In genomic region chr14:21103165-21103709, GRCh38 we compare ENCODE assay signal across 8 cellular contexts. TPM values are rescaled to one million over a fixed set of nuclear protein-coding genes. Genes with fewer than 3 reads are reported as not detected.
DNase-seq lines count a peak whose midpoint lies in the region; ATAC-seq and TF ChIP-seq lines count a peak whose summit lies in the region.

No MANE protein-coding gene starts in this region.

- POLR2A ChIA-PET in AG04450 (lab: Yijun Ruan, JAX), result interaction anchor here (1.1 to 2.4 kb wide), 5 partner anchors 14 to 88 kb away, joined by 3 to 24 read pairs (median 7); partner anchors contain the start of gene ARHGEF40
- POLR2A ChIA-PET in HEK293T (lab: Yijun Ruan, JAX), result interaction anchor here (1.1 to 6.3 kb wide), 9 partner anchors 8 to 114 kb away, joined by 3 to 72 read pairs (median 14); partner anchors contain the start of gene ARHGEF40

- no peaks in the 10 kb centered on the region for H3K9me3 Mint-ChIP-seq in mesothelial cell of epicardium

- H3K4me3 Mint-ChIP-seq in mesothelial cell of epicardium, result peak overlapping the region; percentile 84

- H3K27ac ChIP-seq in AG04450 (ENCODE audit: low read depth, low read length), result peak overlapping the region; percentile 98

- peak overlapping the region; percentile 95 for H3K27ac Mint-ChIP-seq in mesothelial cell of epicardium

- no peaks in the 10 kb centered on the region; the same call in 1 of the 2 replicates for H3K9me3 ChIP-seq in AG04450 (ENCODE audit: control insufficient read depth, insufficient read depth, low read length)

- H3K4me1 Mint-ChIP-seq in mesothelial cell of epicardium, result peaks cover 59% of the 10 kb centered on the region

- TF ChIP-seq CTCF in AG04450 (IDR thresholded peaks at IDR 0.05; ENCODE audit: low read depth, low read length), result no peak
- TF ChIP-seq CTCF in astrocyte of the spinal cord (IDR thresholded peaks at IDR 0.05; ENCODE audit: low read depth, low read length), result no peak
- no peak for TF ChIP-seq CTCF in mesothelial cell of epicardium (IDR thresholded peaks at IDR 0.05; ENCODE audit: unreplicated experiment)

- in situ Hi-C loops in astrocyte of the spinal cord (cut with HindIII; ENCODE audit: low sequenced_read_pairs), result no loop called here

- H3K27me3 Mint-ChIP-seq in mesothelial cell of epicardium (ENCODE audit: low read depth), result no peaks in the 10 kb centered on the region

- CTCF ChIA-PET in AG04450 (lab: Charles Lee) (interaction anchor here (0.6 to 9.6 kb wide), 19 partner anchors 10 to 454 kb away, joined by 3 to 310 read pairs (median 11); partner anchors contain the start of genes ARHGEF40 and SLC39A2), HEK293T (lab: Yijun Ruan, JAX) (interaction anchor here (0.6 to 5.1 kb wide), 11 partner anchors 8 to 94 kb away, joined by 3 to 73 read pairs (median 5); partner anchors contain the start of gene ARHGEF40)

- DNase-seq in AG04450 (ENCODE audit: low read depth, low spot score), result no peak
- no peak for DNase-seq in HEK293T (ENCODE audit: extremely low spot score)
- DNase-seq in astrocyte of the spinal cord (ENCODE audit: low read depth, low spot score), result no peak
- DNase-seq in mesothelial cell of epicardium (ENCODE audit: low spot score in 2 of 2, unreplicated experiment in 2 of 2), result no peak
- DNase-seq in LoVo (ENCODE audit: low spot score), result no peak
- no peak for DNase-seq in NCI-H345 treated with DMSO at 0.1 percent for 48 hours (lab: John Stamatoyannopoulos, UW; ENCODE audit: unreplicated experiment)
- no peak for DNase-seq in H4 (ENCODE audit: low spot score)

- H3K27me3 ChIP-seq in AG04450 (ENCODE audit: control insufficient read depth, insufficient read depth, low read length), result peaks cover 9% of the 10 kb centered on the region

- H3K36me3 Mint-ChIP-seq in mesothelial cell of epicardium, result no peaks in the 10 kb centered on the region

- no peak for ATAC-seq in HG03460 (IDR thresholded peaks at IDR 0.05; ENCODE audit: unreplicated experiment)

- H3K4me3 ChIP-seq in AG04450 (ENCODE audit: low read depth, low read length) (peak overlapping the region; percentile 75), astrocyte of the spinal cord (ENCODE audit: low read depth, low read length) (peak overlapping the region; percentile 80)

TF ChIP-seq in HEK293T, 16 proteins besides CTCF, POLR2A, EP300 and RAD21:
- TF ChIP-seq HDGF (IDR thresholded peaks at IDR 0.05; ENCODE audit: borderline replicate concordance) (no peak), CTBP1 (IDR thresholded peaks at IDR 0.05; ENCODE audit: borderline replicate concordance) (0 out of 2 replicates have a peak, but pooled peaks have one; percentile 1), ZNF384 (IDR thresholded peaks at IDR 0.05) (no peak), L3MBTL2 (conservative IDR thresholded peaks at IDR 0.05) (0 out of 2 replicates have a peak, but pooled peaks have one; percentile 30)

RNA-seq across cellular contexts. Expression of gene TMEM253, which starts 2.4 kb away (rescaled TPM):
- 0.21 TPM in 2 replicates for polyA plus RNA-seq in AG04450 (2011; rRNA removed)
- not detected in 2 replicates for polyA minus RNA-seq in AG04450 (2011; rRNA and poly(A)+ RNA removed)
- 1.3 to 1.9 TPM (median 1.6 TPM) in 3 replicates for total RNA-seq in mesothelial cell of epicardium
- total RNA-seq in H4 (2014; rRNA removed; shearing (Covaris generic)), result 0.47 and 0.68 TPM in 2 replicates

RNA-seq across cellular contexts. Expression of gene ZNF219, which starts 4.8 kb away (rescaled TPM):
- polyA plus RNA-seq in AG04450 (2011; rRNA removed), result 3.9 and 4.8 TPM in 2 replicates
- polyA minus RNA-seq in AG04450 (2011; rRNA and poly(A)+ RNA removed), result 2.0 and 5.7 TPM in 2 replicates
- total RNA-seq in mesothelial cell of epicardium, result 73.3 to 79.3 TPM (median 75.2 TPM) in 3 replicates
- total RNA-seq in H4 (2014; rRNA removed; shearing (Covaris generic)), result 7.3 and 11.3 TPM in 2 replicates

RNA-seq across cellular contexts. Expression of gene ARHGEF40, which starts 33.1 kb away (rescaled TPM):
- 40.7 and 52.2 TPM in 2 replicates for polyA plus RNA-seq in AG04450 (2011; rRNA removed)
- 58.3 and 66.3 TPM in 2 replicates for polyA minus RNA-seq in AG04450 (2011; rRNA and poly(A)+ RNA removed)
- 83.2 to 96.2 TPM (median 83.5 TPM) in 3 replicates for total RNA-seq in mesothelial cell of epicardium
- 11.2 and 15.4 TPM in 2 replicates for total RNA-seq in H4 (2014; rRNA removed; shearing (Covaris generic))

RNA-seq across cellular contexts. Expression of gene RNASE8, which starts 45.6 kb away (rescaled TPM):
- polyA plus RNA-seq in AG04450 (2011; rRNA removed), result not detected in 2 replicates
- not detected in 2 replicates for polyA minus RNA-seq in AG04450 (2011; rRNA and poly(A)+ RNA removed)
- total RNA-seq in mesothelial cell of epicardium, result not detected in 3 replicates
- not detected in 2 replicates for total RNA-seq in H4 (2014; rRNA removed; shearing (Covaris generic))

RNA-seq across cellular contexts. Expression of gene OR5AU1, which starts 52.6 kb away (rescaled TPM):
- polyA plus RNA-seq in AG04450 (2011; rRNA removed), result not detected in 2 replicates
- not detected in 2 replicates for polyA minus RNA-seq in AG04450 (2011; rRNA and poly(A)+ RNA removed)
- total RNA-seq in mesothelial cell of epicardium, result not detected in 3 replicates
- total RNA-seq in H4 (2014; rRNA removed; shearing (Covaris generic)), result not detected in 2 replicates
